In genomic region chr1:193614275-193614674, GRCh38 we compare ENCODE assay signal across 17 cellular contexts.
"Had no signal": no experiment of that assay in that cellular context is flagged by ENCODE, and none has a peak within 500 bp of the region (broad histone marks: within the 10 kb centered on the region; RNA-seq: fewer than 3 reads in every experiment).

No MANE protein-coding gene starts in this region.

- ATAC-seq: heart left ventricle, left colon, sciatic nerve had no signal

- H2AFZ ChIP-seq: parathyroid adenoma had no signal

- H3K4me3 ChIP-seq: heart left ventricle, prostate gland, stomach, thoracic aorta, transverse colon had no signal

- H3K27me3 ChIP-seq: heart left ventricle, stomach, transverse colon had no signal

- H3K36me3 ChIP-seq: heart left ventricle, prostate gland, stomach, thoracic aorta, transverse colon had no signal

- FAIRE-seq: colon, frontal cortex had no signal

- H3K79me2 ChIP-seq: parathyroid adenoma had no signal

- H3K9ac ChIP-seq: parathyroid adenoma had no signal

- H3K4me1 ChIP-seq: heart left ventricle, parathyroid adenoma, prostate gland, stomach, transverse colon had no signal

- DNase-seq: heart left ventricle; hippocampal formation; left colon; naive B cell; retina; stimulated activated CD4-positive, alpha-beta T cell treated with anti-CD3 and anti-CD28 coated beads, Interleukin-2, amount 100 ng/mL, for 24 hours; stimulated activated CD4-positive, alpha-beta T cell treated with anti-CD3 and anti-CD28 coated beads, Interleukin-4, amount 100 ng/mL, for 4 hours; stimulated activated naive CD4-positive, alpha-beta T cell; stomach; substantia nigra; transverse colon had no signal

- H3K27ac ChIP-seq: heart left ventricle, parathyroid adenoma, prostate gland, stomach, thoracic aorta, transverse colon had no signal

- H3K9me3 ChIP-seq: prostate gland, stomach, thoracic aorta, transverse colon had no signal
